In the genomic region with DNA sequence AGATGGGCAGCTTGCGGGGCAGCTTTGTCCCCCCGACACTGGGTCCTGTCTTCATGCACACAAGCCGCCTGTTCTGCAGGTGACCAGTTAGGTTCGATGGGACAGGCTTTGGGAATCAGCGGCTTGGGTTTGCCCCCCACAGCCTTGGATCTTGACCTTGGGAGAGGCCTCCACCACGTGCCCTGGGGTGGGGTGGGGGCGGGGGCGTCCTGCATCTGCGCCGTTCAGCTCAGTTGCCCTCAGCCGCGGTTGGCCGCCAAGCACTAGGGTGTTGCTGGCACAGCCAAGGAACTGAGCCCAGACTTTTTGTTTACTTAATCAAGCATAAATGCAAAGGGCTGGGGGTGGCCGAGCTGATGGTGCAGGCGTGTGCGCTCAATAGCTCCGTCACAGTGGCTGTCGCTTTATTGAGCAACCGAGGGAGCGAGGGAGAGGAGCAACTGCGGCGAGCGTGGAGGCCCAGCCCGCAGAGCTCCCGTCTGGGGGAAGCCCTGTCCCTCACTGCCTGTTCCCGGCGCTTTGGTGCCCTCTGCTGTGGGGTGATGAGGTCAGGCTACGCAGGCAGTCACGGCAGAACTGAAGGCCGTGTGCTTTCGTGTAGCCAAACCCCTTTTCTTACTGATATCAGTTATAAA, we compare ENCODE assay signal across 8 cellular contexts. TPM values are rescaled to one million over a fixed set of nuclear protein-coding genes. Genes with fewer than 3 reads are reported as not detected.
DNase-seq lines count a peak whose midpoint lies in the region; ATAC-seq and TF ChIP-seq lines count a peak whose summit lies in the region.

No MANE protein-coding gene starts in this region.

- TF ChIP-seq CTCF in AG09309 (IDR thresholded peaks at IDR 0.05; ENCODE audit: control insufficient read depth, insufficient read depth, low read depth, low read length, missing control alignments), result peak; percentile 83

- H3K4me3 ChIP-seq in AG09309 (ENCODE audit: control insufficient read depth, low read depth, low read length), result no peak overlapping the region

- peak; percentile 28 for DNase-seq in AG09309 (ENCODE audit: low read depth)
- DNase-seq in NCI-H460 (ENCODE audit: extremely low read depth, low read depth), result peak; percentile 83
- DNase-seq in activated CD4-positive, CD25-positive, alpha-beta regulatory T cell treated with anti-CD3 and anti-CD28 coated beads, Interleukin-2, amount 50 U/mL, for 72 hours, result peak; percentile 73
- DNase-seq in central memory CD4-positive, alpha-beta T cell, result peak; percentile 68
- DNase-seq in kidney glomerular epithelial cell (lab: John Stamatoyannopoulos, UW), result peak; percentile 41
- DNase-seq in stimulated activated CD4-positive, alpha-beta T cell treated with anti-CD3 and anti-CD28 coated beads, Interleukin-4, amount 100 ng/mL, for 1 hour, result peak; percentile 85

- ATAC-seq in GM21447 (IDR thresholded peaks at IDR 0.05; ENCODE audit: unreplicated experiment) (peak; percentile 52), GM18870 (IDR thresholded peaks at IDR 0.05; ENCODE audit: unreplicated experiment) (no peak)

RNA-seq across cellular contexts. Expression of gene JPH3, which starts 33.9 kb away (rescaled TPM):
- total RNA-seq in NCI-H460 (2014; rRNA removed; shearing (Covaris generic)), result 0.67 and 0.72 TPM in 2 replicates
- polyA plus RNA-seq in NCI-H460 (2014; cell fraction: nucleus; rRNA removed), result not detected in 2 replicates

Comparison
In these comparisons a context has a peak if more than half of its experiments do, and no peak if none do; other contexts are left out.
1. DNase-seq: peak in every context shown above with its lines; median percentile 85 in stimulated activated CD4-positive, alpha-beta T cell treated with anti-CD3 and anti-CD28 coated beads, Interleukin-4, amount 100 ng/mL, for 1 hour; 83 in NCI-H460; 73 in activated CD4-positive, CD25-positive, alpha-beta regulatory T cell treated with anti-CD3 and anti-CD28 coated beads, Interleukin-2, amount 50 U/mL, for 72 hours; 68 in central memory CD4-positive, alpha-beta T cell; 41 in kidney glomerular epithelial cell; 28 in AG09309.